In the genomic region with DNA sequence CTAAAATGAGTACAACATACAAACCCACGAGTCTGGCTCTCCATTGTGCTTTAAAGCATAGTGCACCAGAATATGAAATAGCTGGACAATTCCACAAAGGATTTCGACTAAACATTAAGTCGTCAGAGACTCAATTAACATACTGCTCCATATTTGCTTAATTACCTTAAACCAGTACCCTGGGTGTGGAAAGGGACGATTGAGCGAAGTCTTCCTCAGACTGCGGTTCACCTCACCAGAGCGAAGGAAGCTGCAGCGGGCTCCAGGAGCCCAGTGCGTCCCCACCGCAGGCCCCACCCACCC, we compare ENCODE assay signal across 8 cellular contexts. TPM values are rescaled to one million over a fixed set of nuclear protein-coding genes. Genes with fewer than 3 reads are reported as not detected.
A peak's percentile ranks its signal among the peaks of the same experiment; 100 is the strongest.
DNase-seq lines count a peak whose midpoint lies in the region; ATAC-seq, FAIRE-seq and TF ChIP-seq lines count a peak whose summit lies in the region.

No MANE protein-coding gene starts in this region.

- peaks cover 0 to 25% of the 10 kb centered on the region in 2 experiments; a peak in 2 of 4 replicates for H3K79me2 ChIP-seq in H1 (ENCODE audit: control insufficient read depth in 1 of 2, insufficient read depth in 2 of 2, low read length in 2 of 2)

- H2AK5ac ChIP-seq in H1 (ENCODE audit: low read depth, low read length) = no peak overlapping the region

- H4K91ac ChIP-seq in H1 (replicated peaks; ENCODE audit: insufficient read length, low read length) = no peak overlapping the region

- H3K4me3 ChIP-seq in H1 (ENCODE audit: extremely low read depth in 1 of 4, insufficient read depth in 2 of 4, low read depth in 3 of 4, low read length in 4 of 4) = peak overlapping the region; percentile 16 to 93 (median 92); a peak in 7 of 8 replicates
- peak overlapping the region; percentile 78 for H3K4me3 ChIP-seq in ovary

- H3K27me3 ChIP-seq in H1 (replicated peaks in 1 of 4; ENCODE audit: control insufficient read depth in 3 of 4, extremely low read depth in 1 of 4, insufficient read depth in 3 of 4, low read length in 3 of 4) (no peaks in the 10 kb centered on the region; a peak in 1 of 7 replicates), ovary (no peaks in the 10 kb centered on the region)

- H4K8ac ChIP-seq in H1 (ENCODE audit: extremely low read depth, insufficient read depth, low read length) = no peak overlapping the region

- no peak for ATAC-seq in HG03565 (IDR thresholded peaks at IDR 0.05; ENCODE audit: unreplicated experiment)

- H3K4me1 ChIP-seq in H1 (replicated peaks in 1 of 4; ENCODE audit: control insufficient read depth in 3 of 4, insufficient read depth in 4 of 4, low read length in 3 of 4) (0 out of 7 replicates have a peak, but pooled peaks cover 0 to 2% (median 0%) of the 10 kb centered on the region in 4 experiments), ovary (ENCODE audit: insufficient read depth) (no peaks in the 10 kb centered on the region)

- TF ChIP-seq EP300 in H1 (IDR thresholded peaks at IDR 0.05; ENCODE audit: borderline replicate concordance in 1 of 2, low read depth in 2 of 2, low read length in 2 of 2) (no peak), ovary (IDR thresholded peaks at IDR 0.05) (no peak)

- 11% methylated on average over 10 of the region's 10 CpGs; no CpG with 5 or more reads in 1 of the 2 experiments for WGBS in H1 (ENCODE audit: extremely low coverage in 1 of 2, insufficient coverage in 1 of 2, insufficient read length in 1 of 2, insufficient replicate concordance in 2 of 2, low coverage in 1 of 2, low lambda C conversion rate in 2 of 2, missing lambda C conversion rate in 1 of 2), 2 experiments
- WGBS in ovary, 3 donors = 0% methylated on average over 10 of the region's 10 CpGs

- CTCF ChIA-PET in H1 (lab: Charles Lee; ENCODE audit: partially characterized antibody) = interaction anchor here (1.3 kb wide), 1 partner anchor 134 kb away, joined by 3 read pairs; no protein-coding TSS in a partner anchor

- intact Hi-C loops in ovary (cut with DNase I) = no loop called here

- H3K14ac ChIP-seq in H1 (ENCODE audit: insufficient read length) = no peak overlapping the region

- H2BK5ac ChIP-seq in H1 (ENCODE audit: low read depth, low read length) = no peak overlapping the region

- H4K20me1 ChIP-seq in H1 (replicated peaks in 1 of 2; ENCODE audit: control insufficient read depth in 1 of 2, insufficient read depth in 2 of 2, low read length in 2 of 2) = peaks cover 0 to 1% of the 10 kb centered on the region in 2 experiments

- peak overlapping the region; percentile 81 for H3K4me2 ChIP-seq in H1 (ENCODE audit: insufficient read depth in 1 of 2, low read depth in 2 of 2, low read length in 2 of 2)

- no peak overlapping the region for H2BK120ac ChIP-seq in H1 (replicated peaks; ENCODE audit: low read depth, low read length)

- peaks cover 2% of the 10 kb centered on the region; the same call in 1 of the 2 replicates for H3K23me2 ChIP-seq in H1 (ENCODE audit: low read depth, low read length)

- H3K36me3 ChIP-seq in H1 (ENCODE audit: control insufficient read depth in 2 of 4, insufficient read depth in 4 of 4, low read length in 3 of 4) (no peaks in the 10 kb centered on the region), ovary (no peaks in the 10 kb centered on the region)

- H4K5ac ChIP-seq in H1 (ENCODE audit: insufficient read length, low read depth, low read length) = no peak overlapping the region

- H3K9me3 ChIP-seq in H1 (ENCODE audit: insufficient read depth in 2 of 2, low read depth in 1 of 2, low read length in 1 of 2) = no peaks in the 10 kb centered on the region
- no peaks in the 10 kb centered on the region for H3K9me3 ChIP-seq in ovary

- H3K4ac ChIP-seq in H1 (replicated peaks; ENCODE audit: insufficient read length, low read depth, low read length) = no peak overlapping the region

- H3K18ac ChIP-seq in H1 (ENCODE audit: extremely low read depth, low read length) = no peak overlapping the region

- H2BK20ac ChIP-seq in H1 (ENCODE audit: low read length) = no peak overlapping the region

- no peak for TF ChIP-seq RAD21 in H1 (IDR thresholded peaks at IDR 0.05 in 1 of 2, conservative IDR thresholded peaks at IDR 0.05 in 1 of 2; ENCODE audit: low read depth in 2 of 2, low read length in 2 of 2)

- peak overlapping the region; percentile 100 for H2AFZ ChIP-seq in H1 (ENCODE audit: low read length)

- H3K9ac ChIP-seq in H1 (replicated peaks in 1 of 4; ENCODE audit: extremely low read depth in 1 of 4, low read depth in 3 of 4, low read length in 3 of 4) = peak overlapping the region in 2 of 4 experiments; percentile 12 to 46; a peak in 2 of 7 replicates

- no peak overlapping the region for H2BK12ac ChIP-seq in H1 (ENCODE audit: low read depth, low read length)

- peak; percentile 46 for DNase-seq in activated gamma-delta T cell treated with anti-CD3 and anti-CD28 coated beads, Interleukin-2, amount 50 U/mL, for 16 hours (ENCODE audit: low read depth)
- DNase-seq in activated gamma-delta T cell (lab: John Stamatoyannopoulos, UW) = no peak
- peak; percentile 86 for DNase-seq in NOMO-1 treated with DMSO at 0.1 percent for 48 hours (lab: John Stamatoyannopoulos, UW; ENCODE audit: unreplicated experiment)
- no peak for DNase-seq in H1 (ENCODE audit: low read depth in 1 of 2, low spot score in 2 of 2)
- DNase-seq in ovary = no peak
- no peak for DNase-seq in activated gamma-delta T cell treated with Interleukin-2 at 50 U/mL for 16 hours
- no peak for DNase-seq in activated CD8-positive, alpha-beta memory T cell treated with anti-CD3 and anti-CD28 coated beads, Interleukin-2, amount 50 U/mL, for 48 hours

- no peak overlapping the region for H3K23ac ChIP-seq in H1 (ENCODE audit: insufficient read length)

- FAIRE-seq in H1 (lab: Jason Lieb, UNC) = no peak

- H3K56ac ChIP-seq in H1 (replicated peaks; ENCODE audit: insufficient read length, low read depth, low read length) = no peak overlapping the region

- no peak for TF ChIP-seq CTCF in H1 (IDR thresholded peaks at IDR 0.05; ENCODE audit: control extremely low read depth in 1 of 3, insufficient read depth in 1 of 3, low read depth in 1 of 3, low read length in 3 of 3)
- no peak for TF ChIP-seq CTCF in ovary (IDR thresholded peaks at IDR 0.05)

- H3K27ac ChIP-seq in H1 (ENCODE audit: low read depth, low read length) (no peak overlapping the region), ovary (peak overlapping the region in 1 of 2 donors; percentile 96)

- TF ChIP-seq POLR2A in H1 (IDR thresholded peaks at IDR 0.05; ENCODE audit: control extremely low read depth in 1 of 2, low read depth in 2 of 2, low read length in 2 of 2) (no peak), ovary (IDR thresholded peaks at IDR 0.05) (no peak)

- no peak overlapping the region for H2BK15ac ChIP-seq in H1 (ENCODE audit: low read length)

- POLR2A ChIA-PET in H1 (lab: Charles Lee; ENCODE audit: partially characterized antibody) = interaction anchor here (0.8 to 2.0 kb wide), 5 partner anchors 13 to 1248 kb away, joined by 3 to 9 read pairs (median 4); partner anchors contain the start of genes DIPK2A and U2SURP

- no peaks in the 10 kb centered on the region for H3K79me1 ChIP-seq in H1 (ENCODE audit: low read depth, low read length)

TF ChIP-seq in H1, 55 proteins besides CTCF, POLR2A, EP300 and RAD21:
- TF ChIP-seq HDAC2 (IDR thresholded peaks at IDR 0.05; ENCODE audit: borderline replicate concordance in 1 of 2, low read depth in 2 of 2, low read length in 2 of 2) = no peak
- TF ChIP-seq KDM4A (IDR thresholded peaks at IDR 0.05; ENCODE audit: low read depth, low read length, severe bottlenecking) = peak; percentile 5
- TF ChIP-seq KDM5A (IDR thresholded peaks at IDR 0.05; ENCODE audit: low read length) = no peak

RNA-seq across cellular contexts. Expression of gene TRPC1, which starts 0.2 kb away (rescaled TPM):
- total RNA-seq in H1 (2021; fragmentation: NEBNext Ultra II Directional; extraction: Animal tissue kit (Norgen Biotek cat#: 25700)) = 23.0 and 23.1 TPM in 2 replicates
- 22.6 and 33.4 TPM in 2 replicates for polyA plus RNA-seq in H1 (2011; rRNA removed)
- polyA plus RNA-seq in H1 (2011; cell fraction: cytosol; rRNA removed) = 22.6 TPM
- 8.0 TPM for polyA plus RNA-seq in H1 (2011; cell fraction: nucleus; rRNA removed)
- polyA plus RNA-seq in H1 (2012, experiment 1 of 2) = 10.3 to 23.3 TPM (median 13.2 TPM) in 4 replicates
- 1.4 TPM for polyA plus RNA-seq in H1 (2012, experiment 2 of 2)
- 13.3 TPM for polyA plus RNA-seq in H1 (2013, experiment 1 of 2)
- polyA plus RNA-seq in H1 (2013, experiment 2 of 2) = 13.0 TPM
- 52.4 and 57.0 TPM in 2 replicates for polyA minus RNA-seq in H1 (2011; rRNA and poly(A)+ RNA removed)
- 21.9 TPM for polyA minus RNA-seq in H1 (2011; cell fraction: cytosol; rRNA and poly(A)+ RNA removed)
- polyA minus RNA-seq in H1 (2011; cell fraction: nucleus; rRNA and poly(A)+ RNA removed) = 81.2 TPM
- 10 to 100 TPM; 20.2 to 41.7 (median 35.4) TPM for total RNA-seq in ovary
- polyA plus RNA-seq in ovary = 10 to 100 TPM; 12.6 to 14.0 TPM

Comparison
In these comparisons a context has a peak if more than half of its experiments do, and no peak if none do; other contexts are left out.
1. DNase-seq: peak in activated gamma-delta T cell treated with anti-CD3 and anti-CD28 coated beads, Interleukin-2, amount 50 U/mL, for 16 hours (single experiment) and NOMO-1 treated with DMSO at 0.1 percent for 48 hours (single experiment); none in activated gamma-delta T cell (single experiment), H1 (0 of 2), ovary (0 of 5), activated gamma-delta T cell treated with Interleukin-2 at 50 U/mL for 16 hours (single experiment) and activated CD8-positive, alpha-beta memory T cell treated with anti-CD3 and anti-CD28 coated beads, Interleukin-2, amount 50 U/mL, for 48 hours (single experiment).